ENCODE assay signal across 10 cellular contexts in genomic region chr11:11993814-11994213, GRCh38. TPM values are rescaled to one million over a fixed set of nuclear protein-coding genes. Genes with fewer than 3 reads are reported as not detected.
DNase-seq lines count a peak whose midpoint lies in the region; ATAC-seq and TF ChIP-seq lines count a peak whose summit lies in the region.
"Had no signal": no experiment of that assay in that cellular context is flagged by ENCODE, and none has a peak within 500 bp of the region (broad histone marks: within the 10 kb centered on the region; RNA-seq: fewer than 3 reads in every experiment).

No MANE protein-coding gene starts in this region.

- POLR2A ChIA-PET in CD8-positive, alpha-beta memory T cell (lab: Charles Lee) = no interaction called here

- H3K4me3 ChIP-seq in CD8-positive, alpha-beta memory T cell (ENCODE audit: low read length) = no peak overlapping the region
- H3K4me3 ChIP-seq in RWPE2 (ENCODE audit: severe bottlenecking) (no peak overlapping the region), fibroblast of mammary gland (ENCODE audit: control insufficient read depth, low read depth, low read length) (no peak overlapping the region), neural progenitor cell (no peak overlapping the region)
- H3K4me3 ChIP-seq: esophagus muscularis mucosa had no signal

- H3K27ac ChIP-seq in CD8-positive, alpha-beta memory T cell (ENCODE audit: low read depth, low read length) = no peak overlapping the region
- H3K27ac ChIP-seq in RWPE2 (ENCODE audit: poor library complexity, severe bottlenecking) (peak overlapping the region; percentile 72), neural progenitor cell (no peak overlapping the region)

- no peaks in the 10 kb centered on the region for H3K9me3 Mint-ChIP-seq in CD8-positive, alpha-beta memory T cell
- no peaks in the 10 kb centered on the region for H3K9me3 Mint-ChIP-seq in neural progenitor cell

- no peaks in the 10 kb centered on the region for H3K9me3 ChIP-seq in CD8-positive, alpha-beta memory T cell (ENCODE audit: low read length)
- H3K9me3 ChIP-seq in RWPE2 (ENCODE audit: severe bottlenecking) = no peaks in the 10 kb centered on the region
- no peaks in the 10 kb centered on the region for H3K9me3 ChIP-seq in neural progenitor cell (ENCODE audit: low read depth)
- H3K9me3 ChIP-seq: esophagus muscularis mucosa had no signal

- peaks cover 24 to 73% (median 32%) of the 10 kb centered on the region in 3 donors for H3K4me1 Mint-ChIP-seq in CD8-positive, alpha-beta memory T cell
- H3K4me1 Mint-ChIP-seq in neural progenitor cell = peaks cover 28% of the 10 kb centered on the region

- no peak overlapping the region for H3K4me3 Mint-ChIP-seq in CD8-positive, alpha-beta memory T cell
- no peak overlapping the region for H3K4me3 Mint-ChIP-seq in neural progenitor cell

- no peaks in the 10 kb centered on the region for H3F3A ChIP-seq in neural progenitor cell (ENCODE audit: low read depth)

- H3K27me3 ChIP-seq in CD8-positive, alpha-beta memory T cell (ENCODE audit: insufficient read depth, low read length, poor library complexity, severe bottlenecking) = no peaks in the 10 kb centered on the region
- no peaks in the 10 kb centered on the region for H3K27me3 ChIP-seq in RWPE2 (ENCODE audit: insufficient read depth, poor library complexity, severe bottlenecking)
- no peaks in the 10 kb centered on the region for H3K27me3 ChIP-seq in neural progenitor cell
- H3K27me3 ChIP-seq: esophagus muscularis mucosa had no signal

- ATAC-seq in RWPE2 (ENCODE audit: low read depth) (peak; percentile 93), HG02759 (IDR thresholded peaks at IDR 0.05; ENCODE audit: unreplicated experiment) (no peak)

- no peaks in the 10 kb centered on the region for H3K36me3 ChIP-seq in CD8-positive, alpha-beta memory T cell (ENCODE audit: insufficient read depth, low read length)
- peaks cover 66% of the 10 kb centered on the region for H3K36me3 ChIP-seq in RWPE2 (ENCODE audit: low read depth)
- no peaks in the 10 kb centered on the region for H3K36me3 ChIP-seq in neural progenitor cell

- no peaks in the 10 kb centered on the region for H3K79me2 ChIP-seq in neural progenitor cell (ENCODE audit: low read depth)

- H3K4me2 ChIP-seq in neural progenitor cell = no peak overlapping the region

- TF ChIP-seq CTCF in RWPE2 (IDR thresholded peaks at IDR 0.05; ENCODE audit: poor library complexity, severe bottlenecking) (no peak), fibroblast of mammary gland (conservative IDR thresholded peaks at IDR 0.05; ENCODE audit: control insufficient read depth, insufficient read depth, low read depth, low read length) (no peak), neural progenitor cell (IDR thresholded peaks at IDR 0.05) (no peak)

- H3K27ac Mint-ChIP-seq in CD8-positive, alpha-beta memory T cell = peak overlapping the region in 7 of 8 donors; percentile 61 to 97 (median 71)
- no peak overlapping the region for H3K27ac Mint-ChIP-seq in neural progenitor cell

- no peak overlapping the region for H2AFZ ChIP-seq in neural progenitor cell (replicated peaks)

- no peak overlapping the region for H3K9ac ChIP-seq in neural progenitor cell

- H3K27me3 Mint-ChIP-seq in CD8-positive, alpha-beta memory T cell = peaks cover 3 to 28% of the 10 kb centered on the region in 2 donors
- H3K27me3 Mint-ChIP-seq in neural progenitor cell (ENCODE audit: insufficient read depth, low read depth) = no peaks in the 10 kb centered on the region

- peaks cover 0 to 4% (median 0%) of the 10 kb centered on the region in 3 donors for H3K36me3 Mint-ChIP-seq in CD8-positive, alpha-beta memory T cell
- peaks cover 30% of the 10 kb centered on the region for H3K36me3 Mint-ChIP-seq in neural progenitor cell

- no peaks in the 10 kb centered on the region for H4K20me1 ChIP-seq in neural progenitor cell (ENCODE audit: low read depth)

- DNase-seq in CD8-positive, alpha-beta memory T cell = no peak
- DNase-seq in RWPE2 (ENCODE audit: low spot score) (peak; percentile 85), fibroblast of mammary gland (ENCODE audit: low read depth) (peak; percentile 85), neural progenitor cell (ENCODE audit: low spot score) (peak; percentile 15), NCI-H1092 (lab: John Stamatoyannopoulos, UW) (no peak), NCI-H1105 treated with DMSO at 0.1 percent for 48 hours (lab: John Stamatoyannopoulos, UW) (no peak)
- DNase-seq in activated T-cell treated with anti-CD3 and anti-CD28 coated beads, Interleukin-2, amount 50 U/mL, for 48 hours = no peak
- DNase-seq: stimulated activated CD4-positive, alpha-beta T cell treated with anti-CD3 and anti-CD28 coated beads, Interleukin-2, amount 100 ng/mL, for 48 hours had no signal

- CTCF ChIA-PET in CD8-positive, alpha-beta memory T cell (lab: Charles Lee) = no interaction called here

- H3K4me1 ChIP-seq in CD8-positive, alpha-beta memory T cell (ENCODE audit: insufficient read depth, low read length) = peaks cover 15% of the 10 kb centered on the region
- H3K4me1 ChIP-seq in RWPE2 (ENCODE audit: insufficient read depth, poor library complexity, severe bottlenecking) = peaks cover 34% of the 10 kb centered on the region
- H3K4me1 ChIP-seq in neural progenitor cell = no peaks in the 10 kb centered on the region

RNA-seq across cellular contexts. Expression of gene DKK3, which starts 14.6 kb away (rescaled TPM):
- 1 to 10 TPM; 2.4 to 2.7 TPM for total RNA-seq in CD8-positive, alpha-beta memory T cell
- 20.4 TPM for polyA plus RNA-seq in CD8-positive, alpha-beta memory T cell
- 23.9 and 26.1 TPM in 2 replicates for total RNA-seq in neural progenitor cell (ENCODE audit: low replicate concordance)

Comparison
In these comparisons a context has a peak if more than half of its experiments do, and no peak if none do; other contexts are left out.
1. DNase-seq: peak in RWPE2 (single experiment), fibroblast of mammary gland (single experiment) and neural progenitor cell (single experiment); none in CD8-positive, alpha-beta memory T cell (0 of 5), NCI-H1092 (single experiment), activated T-cell treated with anti-CD3 and anti-CD28 coated beads, Interleukin-2, amount 50 U/mL, for 48 hours (0 of 2) and NCI-H1105 treated with DMSO at 0.1 percent for 48 hours (single experiment).